Comparison of ENCODE assay signal across 1 cellular context in genomic region chr9:73009649-73010288, GRCh38.
TF ChIP-seq lines count a peak whose summit lies in the region.

No MANE protein-coding gene starts in this region.

TF ChIP-seq in K562, 482 proteins besides CTCF, POLR2A, EP300 and RAD21 (continued from another document and continues in another):
- TF ChIP-seq, protein P1, sequence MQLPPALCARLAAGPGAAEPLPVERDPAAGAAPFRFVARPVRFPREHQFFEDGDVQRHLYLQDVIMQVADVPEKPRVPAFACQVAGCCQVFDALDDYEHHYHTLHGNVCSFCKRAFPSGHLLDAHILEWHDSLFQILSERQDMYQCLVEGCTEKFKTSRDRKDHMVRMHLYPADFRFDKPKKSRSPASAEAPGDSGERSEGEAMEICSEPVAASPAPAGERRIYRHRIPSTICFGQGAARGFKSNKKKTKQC (CRISPR knock-in tag; IDR thresholded peaks at IDR 0.05): no peak
- TF ChIP-seq FOXO4 (CRISPR knock-in tag; IDR thresholded peaks at IDR 0.05) (no peak), ADNP (tag; IDR thresholded peaks at IDR 0.05) (no peak), ZNF398 (CRISPR knock-in tag; IDR thresholded peaks at IDR 0.05) (no peak), STAT5A (IDR thresholded peaks at IDR 0.05; ENCODE audit: borderline replicate concordance, low read length) (peak; percentile 78), ZNF444 (CRISPR knock-in tag; IDR thresholded peaks at IDR 0.05) (no peak), CTBP1 (IDR thresholded peaks at IDR 0.05; ENCODE audit: borderline replicate concordance) (no peak), HSF4 (CRISPR knock-in tag; IDR thresholded peaks at IDR 0.05; ENCODE audit: borderline replicate concordance) (no peak), NBN (IDR thresholded peaks at IDR 0.05; ENCODE audit: low read depth) (no peak), SMAD4 (CRISPR knock-in tag; conservative IDR thresholded peaks at IDR 0.05) (peak; percentile 46; the same call in 1 of the 2 replicates), XRCC4 (IDR thresholded peaks at IDR 0.05; ENCODE audit: extremely low read depth, insufficient read depth, insufficient read length) (no peak), XRCC3 (IDR thresholded peaks at IDR 0.05) (no peak), TRIM24 (IDR thresholded peaks at IDR 0.05) (peak; percentile 39 to 68; a peak in 2 of 4 replicates), ZC3H11A (IDR thresholded peaks at IDR 0.05; ENCODE audit: low read depth, low read length) (no peak), THAP12 (CRISPR knock-in tag; IDR thresholded peaks at IDR 0.05) (no peak), NCOA1 (IDR thresholded peaks at IDR 0.05; ENCODE audit: low read depth) (no peak), HNRNPH1 (optimal IDR thresholded peaks at IDR 0.05; ENCODE audit: low read depth, low read length) (no peak), POLR2AphosphoS5 (IDR thresholded peaks at IDR 0.05; ENCODE audit: control insufficient read depth, insufficient read depth, low read depth, low read length) (peak; percentile 82), SETDB1 (IDR thresholded peaks at IDR 0.05; ENCODE audit: low read length) (no peak), CAMTA2 (CRISPR knock-in tag; conservative IDR thresholded peaks at IDR 0.05) (no peak), ZSCAN32 (CRISPR knock-in tag; IDR thresholded peaks at IDR 0.05) (no peak), MED1 (CRISPR knock-in tag; IDR thresholded peaks at IDR 0.05; ENCODE audit: borderline replicate concordance) (no peak), ZKSCAN8 (CRISPR knock-in tag; IDR thresholded peaks at IDR 0.05) (no peak), E2F8 (IDR thresholded peaks at IDR 0.05; ENCODE audit: low read depth, partially characterized antibody) (no peak), MIER1 (IDR thresholded peaks at IDR 0.05; ENCODE audit: low read depth) (no peak), NFIC (IDR thresholded peaks at IDR 0.05) (no peak; the same call in 1 of the 2 replicates), RBM25 (IDR thresholded peaks at IDR 0.05; ENCODE audit: low read depth, low read length, severe bottlenecking) (no peak), RREB1 (CRISPR knock-in tag; IDR thresholded peaks at IDR 0.05) (no peak), HMGXB4 (CRISPR knock-in tag; IDR thresholded peaks at IDR 0.05) (no peak)
- TF ChIP-seq, protein P2, sequence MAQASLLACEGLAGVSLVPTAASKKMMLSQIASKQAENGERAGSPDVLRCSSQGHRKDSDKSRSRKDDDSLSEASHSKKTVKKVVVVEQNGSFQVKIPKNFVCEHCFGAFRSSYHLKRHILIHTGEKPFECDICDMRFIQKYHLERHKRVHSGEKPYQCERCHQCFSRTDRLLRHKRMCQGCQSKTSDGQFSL (CRISPR knock-in tag; IDR thresholded peaks at IDR 0.05): no peak
- TF ChIP-seq, protein P2 (tag; IDR thresholded peaks at IDR 0.05): no peak
- TF ChIP-seq, protein P3, sequence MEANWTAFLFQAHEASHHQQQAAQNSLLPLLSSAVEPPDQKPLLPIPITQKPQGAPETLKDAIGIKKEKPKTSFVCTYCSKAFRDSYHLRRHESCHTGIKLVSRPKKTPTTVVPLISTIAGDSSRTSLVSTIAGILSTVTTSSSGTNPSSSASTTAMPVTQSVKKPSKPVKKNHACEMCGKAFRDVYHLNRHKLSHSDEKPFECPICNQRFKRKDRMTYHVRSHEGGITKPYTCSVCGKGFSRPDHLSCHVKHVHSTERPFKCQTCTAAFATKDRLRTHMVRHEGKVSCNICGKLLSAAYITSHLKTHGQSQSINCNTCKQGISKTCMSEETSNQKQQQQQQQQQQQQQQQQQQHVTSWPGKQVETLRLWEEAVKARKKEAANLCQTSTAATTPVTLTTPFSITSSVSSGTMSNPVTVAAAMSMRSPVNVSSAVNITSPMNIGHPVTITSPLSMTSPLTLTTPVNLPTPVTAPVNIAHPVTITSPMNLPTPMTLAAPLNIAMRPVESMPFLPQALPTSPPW (CRISPR knock-in tag; IDR thresholded peaks at IDR 0.05): peak; percentile 33; the same call in 1 of the 2 replicates
- TF ChIP-seq, protein P4, sequence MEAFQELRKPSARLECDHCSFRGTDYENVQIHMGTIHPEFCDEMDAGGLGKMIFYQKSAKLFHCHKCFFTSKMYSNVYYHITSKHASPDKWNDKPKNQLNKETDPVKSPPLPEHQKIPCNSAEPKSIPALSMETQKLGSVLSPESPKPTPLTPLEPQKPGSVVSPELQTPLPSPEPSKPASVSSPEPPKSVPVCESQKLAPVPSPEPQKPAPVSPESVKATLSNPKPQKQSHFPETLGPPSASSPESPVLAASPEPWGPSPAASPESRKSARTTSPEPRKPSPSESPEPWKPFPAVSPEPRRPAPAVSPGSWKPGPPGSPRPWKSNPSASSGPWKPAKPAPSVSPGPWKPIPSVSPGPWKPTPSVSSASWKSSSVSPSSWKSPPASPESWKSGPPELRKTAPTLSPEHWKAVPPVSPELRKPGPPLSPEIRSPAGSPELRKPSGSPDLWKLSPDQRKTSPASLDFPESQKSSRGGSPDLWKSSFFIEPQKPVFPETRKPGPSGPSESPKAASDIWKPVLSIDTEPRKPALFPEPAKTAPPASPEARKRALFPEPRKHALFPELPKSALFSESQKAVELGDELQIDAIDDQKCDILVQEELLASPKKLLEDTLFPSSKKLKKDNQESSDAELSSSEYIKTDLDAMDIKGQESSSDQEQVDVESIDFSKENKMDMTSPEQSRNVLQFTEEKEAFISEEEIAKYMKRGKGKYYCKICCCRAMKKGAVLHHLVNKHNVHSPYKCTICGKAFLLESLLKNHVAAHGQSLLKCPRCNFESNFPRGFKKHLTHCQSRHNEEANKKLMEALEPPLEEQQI (IDR thresholded peaks at IDR 0.05): 0 out of 2 replicates have a peak, but pooled peaks have one; percentile 50
- TF ChIP-seq, protein P5, sequence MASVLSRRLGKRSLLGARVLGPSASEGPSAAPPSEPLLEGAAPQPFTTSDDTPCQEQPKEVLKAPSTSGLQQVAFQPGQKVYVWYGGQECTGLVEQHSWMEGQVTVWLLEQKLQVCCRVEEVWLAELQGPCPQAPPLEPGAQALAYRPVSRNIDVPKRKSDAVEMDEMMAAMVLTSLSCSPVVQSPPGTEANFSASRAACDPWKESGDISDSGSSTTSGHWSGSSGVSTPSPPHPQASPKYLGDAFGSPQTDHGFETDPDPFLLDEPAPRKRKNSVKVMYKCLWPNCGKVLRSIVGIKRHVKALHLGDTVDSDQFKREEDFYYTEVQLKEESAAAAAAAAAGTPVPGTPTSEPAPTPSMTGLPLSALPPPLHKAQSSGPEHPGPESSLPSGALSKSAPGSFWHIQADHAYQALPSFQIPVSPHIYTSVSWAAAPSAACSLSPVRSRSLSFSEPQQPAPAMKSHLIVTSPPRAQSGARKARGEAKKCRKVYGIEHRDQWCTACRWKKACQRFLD (CRISPR knock-in tag; IDR thresholded peaks at IDR 0.05): no peak
